Comparison of ENCODE assay signal across 1 cellular context in genomic region chr14:67532998-67533753, GRCh38.
TF ChIP-seq lines count a peak whose summit lies in the region.

Gene PLEKHH1 (plus strand): TSS chr14:67533290. CDS start chr14:67541868, 8,578 bp downstream.

TF ChIP-seq in HepG2, 621 proteins besides CTCF, POLR2A, EP300 and RAD21 (continued from another document and continues in another):
- TF ChIP-seq SNAPC5 (CRISPR knock-in tag; IDR thresholded peaks at IDR 0.05; ENCODE audit: borderline replicate concordance): no peak
- TF ChIP-seq ZSCAN25 (CRISPR knock-in tag; IDR thresholded peaks at IDR 0.05): peak; percentile 80; the same call in 1 of the 2 replicates
- no peak for TF ChIP-seq HOXD1 (CRISPR knock-in tag; IDR thresholded peaks at IDR 0.05)
- 0 out of 2 replicates have a peak, but pooled peaks have one; percentile 55 for TF ChIP-seq ZNF776 (CRISPR knock-in tag; IDR thresholded peaks at IDR 0.05)
- TF ChIP-seq ZNF724P (CRISPR knock-in tag; IDR thresholded peaks at IDR 0.05; ENCODE audit: borderline replicate concordance): no peak
- TF ChIP-seq ZNF317 (CRISPR knock-in tag; IDR thresholded peaks at IDR 0.05): 0 out of 2 replicates have a peak, but pooled peaks have one; percentile 10
- no peak for TF ChIP-seq TSC22D2 (CRISPR knock-in tag; IDR thresholded peaks at IDR 0.05; ENCODE audit: borderline replicate concordance)
- peak; percentile 36; the same call in 1 of the 2 replicates for TF ChIP-seq ELF3 (CRISPR knock-in tag; IDR thresholded peaks at IDR 0.05)
- TF ChIP-seq, protein P1, sequence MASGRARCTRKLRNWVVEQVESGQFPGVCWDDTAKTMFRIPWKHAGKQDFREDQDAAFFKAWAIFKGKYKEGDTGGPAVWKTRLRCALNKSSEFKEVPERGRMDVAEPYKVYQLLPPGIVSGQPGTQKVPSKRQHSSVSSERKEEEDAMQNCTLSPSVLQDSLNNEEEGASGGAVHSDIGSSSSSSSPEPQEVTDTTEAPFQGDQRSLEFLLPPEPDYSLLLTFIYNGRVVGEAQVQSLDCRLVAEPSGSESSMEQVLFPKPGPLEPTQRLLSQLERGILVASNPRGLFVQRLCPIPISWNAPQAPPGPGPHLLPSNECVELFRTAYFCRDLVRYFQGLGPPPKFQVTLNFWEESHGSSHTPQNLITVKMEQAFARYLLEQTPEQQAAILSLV (CRISPR knock-in tag; IDR thresholded peaks at IDR 0.05; ENCODE audit: borderline replicate concordance): peak; percentile 18; the same call in 1 of the 2 replicates
- TF ChIP-seq THAP9 (CRISPR knock-in tag; IDR thresholded peaks at IDR 0.05; ENCODE audit: borderline replicate concordance): no peak
- no peak for TF ChIP-seq ZNF576 (CRISPR knock-in tag; IDR thresholded peaks at IDR 0.05)
- TF ChIP-seq, protein P2, sequence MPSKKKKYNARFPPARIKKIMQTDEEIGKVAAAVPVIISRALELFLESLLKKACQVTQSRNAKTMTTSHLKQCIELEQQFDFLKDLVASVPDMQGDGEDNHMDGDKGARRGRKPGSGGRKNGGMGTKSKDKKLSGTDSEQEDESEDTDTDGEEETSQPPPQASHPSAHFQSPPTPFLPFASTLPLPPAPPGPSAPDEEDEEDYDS (CRISPR knock-in tag; IDR thresholded peaks at IDR 0.05): peak; percentile 76
- no peak for TF ChIP-seq KAT7 (CRISPR knock-in tag; IDR thresholded peaks at IDR 0.05; ENCODE audit: borderline replicate concordance)
- TF ChIP-seq IRF2 (CRISPR knock-in tag; IDR thresholded peaks at IDR 0.05): peak; percentile 34; the same call in 1 of the 2 replicates
- TF ChIP-seq THAP8 (CRISPR knock-in tag; IDR thresholded peaks at IDR 0.05; ENCODE audit: borderline replicate concordance): no peak
- TF ChIP-seq ZNF224 (CRISPR knock-in tag; IDR thresholded peaks at IDR 0.05): peak; percentile 67; the same call in 1 of the 2 replicates
- TF ChIP-seq, protein P3, sequence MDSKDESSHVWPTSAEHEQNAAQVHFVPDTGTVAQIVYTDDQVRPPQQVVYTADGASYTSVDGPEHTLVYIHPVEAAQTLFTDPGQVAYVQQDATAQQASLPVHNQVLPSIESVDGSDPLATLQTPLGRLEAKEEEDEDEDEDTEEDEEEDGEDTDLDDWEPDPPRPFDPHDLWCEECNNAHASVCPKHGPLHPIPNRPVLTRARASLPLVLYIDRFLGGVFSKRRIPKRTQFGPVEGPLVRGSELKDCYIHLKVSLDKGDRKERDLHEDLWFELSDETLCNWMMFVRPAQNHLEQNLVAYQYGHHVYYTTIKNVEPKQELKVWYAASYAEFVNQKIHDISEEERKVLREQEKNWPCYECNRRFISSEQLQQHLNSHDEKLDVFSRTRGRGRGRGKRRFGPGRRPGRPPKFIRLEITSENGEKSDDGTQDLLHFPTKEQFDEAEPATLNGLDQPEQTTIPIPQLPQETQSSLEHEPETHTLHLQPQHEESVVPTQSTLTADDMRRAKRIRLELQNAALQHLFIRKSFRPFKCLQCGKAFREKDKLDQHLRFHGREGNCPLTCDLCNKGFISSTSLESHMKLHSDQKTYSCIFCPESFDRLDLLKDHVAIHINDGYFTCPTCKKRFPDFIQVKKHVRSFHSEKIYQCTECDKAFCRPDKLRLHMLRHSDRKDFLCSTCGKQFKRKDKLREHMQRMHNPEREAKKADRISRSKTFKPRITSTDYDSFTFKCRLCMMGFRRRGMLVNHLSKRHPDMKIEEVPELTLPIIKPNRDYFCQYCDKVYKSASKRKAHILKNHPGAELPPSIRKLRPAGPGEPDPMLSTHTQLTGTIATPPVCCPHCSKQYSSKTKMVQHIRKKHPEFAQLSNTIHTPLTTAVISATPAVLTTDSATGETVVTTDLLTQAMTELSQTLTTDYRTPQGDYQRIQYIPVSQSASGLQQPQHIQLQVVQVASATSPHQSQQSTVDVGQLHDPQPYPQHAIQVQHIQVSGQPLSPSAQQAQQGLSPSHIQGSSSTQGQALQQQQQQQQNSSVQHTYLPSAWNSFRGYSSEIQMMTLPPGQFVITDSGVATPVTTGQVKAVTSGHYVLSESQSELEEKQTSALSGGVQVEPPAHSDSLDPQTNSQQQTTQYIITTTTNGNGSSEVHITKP (CRISPR knock-in tag; IDR thresholded peaks at IDR 0.05; ENCODE audit: low read depth): no peak
- TF ChIP-seq, protein P4, sequence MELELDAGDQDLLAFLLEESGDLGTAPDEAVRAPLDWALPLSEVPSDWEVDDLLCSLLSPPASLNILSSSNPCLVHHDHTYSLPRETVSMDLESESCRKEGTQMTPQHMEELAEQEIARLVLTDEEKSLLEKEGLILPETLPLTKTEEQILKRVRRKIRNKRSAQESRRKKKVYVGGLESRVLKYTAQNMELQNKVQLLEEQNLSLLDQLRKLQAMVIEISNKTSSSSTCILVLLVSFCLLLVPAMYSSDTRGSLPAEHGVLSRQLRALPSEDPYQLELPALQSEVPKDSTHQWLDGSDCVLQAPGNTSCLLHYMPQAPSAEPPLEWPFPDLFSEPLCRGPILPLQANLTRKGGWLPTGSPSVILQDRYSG (CRISPR knock-in tag; IDR thresholded peaks at IDR 0.05): 0 out of 2 replicates have a peak, but pooled peaks have one; percentile 27
- TF ChIP-seq MAFG (CRISPR knock-in tag; IDR thresholded peaks at IDR 0.05): no peak
- TF ChIP-seq ZNF552 (CRISPR knock-in tag; IDR thresholded peaks at IDR 0.05; ENCODE audit: borderline replicate concordance): no peak
- no peak for TF ChIP-seq ZNF549 (CRISPR knock-in tag; IDR thresholded peaks at IDR 0.05)
- no peak for TF ChIP-seq ATF7 (IDR thresholded peaks at IDR 0.05)
- no peak for TF ChIP-seq ATF7 (CRISPR knock-in tag; IDR thresholded peaks at IDR 0.05)
- TF ChIP-seq TRAFD1 (CRISPR knock-in tag; IDR thresholded peaks at IDR 0.05; ENCODE audit: borderline replicate concordance): no peak
- TF ChIP-seq KDM2A (CRISPR knock-in tag; IDR thresholded peaks at IDR 0.05; ENCODE audit: borderline replicate concordance, low read depth): peak; percentile 82
- no peak for TF ChIP-seq ZNF749 (CRISPR knock-in tag; IDR thresholded peaks at IDR 0.05; ENCODE audit: borderline replicate concordance)
- no peak for TF ChIP-seq NR2F6 (IDR thresholded peaks at IDR 0.05)
- peak; percentile 28; the same call in 1 of the 2 replicates for TF ChIP-seq NR2F6 (CRISPR knock-in tag; IDR thresholded peaks at IDR 0.05)
- peak; percentile 12; the same call in 1 of the 2 replicates for TF ChIP-seq ZBTB2 (CRISPR knock-in tag; IDR thresholded peaks at IDR 0.05; ENCODE audit: low read depth)
- TF ChIP-seq PRDM15 (CRISPR knock-in tag; IDR thresholded peaks at IDR 0.05): peak; percentile 47; the same call in 1 of the 2 replicates
- TF ChIP-seq FOSL1 (CRISPR knock-in tag; IDR thresholded peaks at IDR 0.05; ENCODE audit: borderline replicate concordance): no peak
- TF ChIP-seq PHF8 (CRISPR knock-in tag; IDR thresholded peaks at IDR 0.05): peak; percentile 87
- TF ChIP-seq MED13 (CRISPR knock-in tag; IDR thresholded peaks at IDR 0.05): no peak
- peak; percentile 50; the same call in 1 of the 2 replicates for TF ChIP-seq ZNF501 (CRISPR knock-in tag; IDR thresholded peaks at IDR 0.05)
- TF ChIP-seq ZNF878 (CRISPR knock-in tag; IDR thresholded peaks at IDR 0.05): no peak
- TF ChIP-seq ZNF484 (CRISPR knock-in tag; IDR thresholded peaks at IDR 0.05; ENCODE audit: borderline replicate concordance, low read depth): no peak
- TF ChIP-seq GZF1 (CRISPR knock-in tag; IDR thresholded peaks at IDR 0.05): no peak
